18 cellular contexts compared by ENCODE assay signal in the genomic region with DNA sequence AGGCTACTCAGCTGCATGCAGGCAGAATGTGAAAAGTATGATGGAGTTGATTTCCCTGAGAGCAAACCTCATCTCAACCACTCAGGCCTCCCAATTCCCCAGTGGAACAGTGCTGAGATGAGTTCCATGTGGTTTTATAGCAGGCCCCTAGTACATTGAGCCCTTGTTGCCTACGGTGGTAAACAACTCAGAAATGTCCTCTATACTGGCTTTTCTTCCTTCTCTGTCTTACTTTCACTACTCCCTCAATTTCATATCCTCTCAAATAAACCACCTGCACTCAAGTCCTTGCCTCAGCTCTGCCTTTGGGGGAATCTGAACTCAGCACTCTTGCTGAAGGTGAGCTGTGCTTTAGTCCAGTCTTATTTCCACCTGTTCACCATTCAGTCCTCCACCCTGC.
DNase-seq lines count a peak whose midpoint lies in the region; ATAC-seq, FAIRE-seq and TF ChIP-seq lines count a peak whose summit lies in the region.
"Had no signal": no experiment of that assay in that cellular context is flagged by ENCODE, and none has a peak within 500 bp of the region (broad histone marks: within the 10 kb centered on the region; RNA-seq: fewer than 3 reads in every experiment).

No MANE protein-coding gene starts in this region.

- POLR2A ChIA-PET in GM12878 (lab: Charles Lee) = no interaction called here

- H3K27me3 ChIP-seq in GM12878 (replicated peaks in 1 of 2; ENCODE audit: control insufficient read depth in 2 of 2, insufficient read depth in 2 of 2, low read length in 1 of 2) (no peaks in the 10 kb centered on the region), GM23338 (ENCODE audit: insufficient read depth) (no peaks in the 10 kb centered on the region), gastroesophageal sphincter (no peaks in the 10 kb centered on the region)
- H3K27me3 ChIP-seq: dorsolateral prefrontal cortex, right atrium auricular region had no signal

- no peak for TF ChIP-seq CTCF in GM12878 (IDR thresholded peaks at IDR 0.05 in 2 of 3, conservative IDR thresholded peaks at IDR 0.05 in 1 of 3; ENCODE audit: control insufficient read depth in 2 of 3, extremely low read depth in 1 of 3, insufficient read depth in 1 of 3, low read depth in 3 of 3, low read length in 3 of 3)
- TF ChIP-seq CTCF in GM23338 (conservative IDR thresholded peaks at IDR 0.05; ENCODE audit: low read depth in 2 of 2) = no peak
- no peak for TF ChIP-seq CTCF in gastroesophageal sphincter (IDR thresholded peaks at IDR 0.05)

- no peak for TF ChIP-seq RAD21 in GM12878 (IDR thresholded peaks at IDR 0.05; ENCODE audit: insufficient read depth, low read depth, low read length)

- FAIRE-seq in GM12878 (lab: Jason Lieb, UNC) = peak; percentile 23

- H3K4me3 ChIP-seq in GM12878 (no peak overlapping the region), GM23338 (no peak overlapping the region), gastroesophageal sphincter (no peak overlapping the region)
- H3K4me3 ChIP-seq: dorsolateral prefrontal cortex, right atrium auricular region had no signal

- H3K79me2 ChIP-seq in GM12878 (ENCODE audit: control insufficient read depth, insufficient read depth, low read length) = no peaks in the 10 kb centered on the region
- H3K79me2 ChIP-seq in GM23338 (replicated peaks; ENCODE audit: insufficient read depth) = no peaks in the 10 kb centered on the region

- DNase-seq in GM12878 (ENCODE audit: low read depth, low spot score) = no peak
- DNase-seq in stimulated activated CD4-positive, alpha-beta T cell treated with anti-CD3 and anti-CD28 coated beads, Interleukin-4, amount 100 ng/mL, for 24 hours = no peak
- no peak for DNase-seq in GM23338 (ENCODE audit: low spot score)
- no peak for DNase-seq in Ammon's horn (ENCODE audit: low spot score)
- DNase-seq: activated CD4-positive, alpha-beta memory T cell treated with anti-CD3 and anti-CD28 coated beads for 36 hours; activated effector memory CD4-positive, alpha-beta T cell treated with Interleukin-2 at 50 U/mL for 16 hours; dorsolateral prefrontal cortex; KBM-7; NCI-H146; NCI-H69; stimulated activated CD4-positive, alpha-beta T cell treated with anti-CD3 and anti-CD28 coated beads, Interleukin-2, amount 100 ng/mL, for 48 hours; stimulated activated naive CD4-positive, alpha-beta T cell had no signal

- CTCF ChIA-PET in GM12878 (lab: Yijun Ruan, JAX) = no interaction called here

- H3K9ac ChIP-seq in GM12878 (ENCODE audit: control insufficient read depth, insufficient read depth, low read length) = no peak overlapping the region

- H3K36me3 ChIP-seq in GM12878 (ENCODE audit: control insufficient read depth in 2 of 2, insufficient read depth in 2 of 2, low read length in 1 of 2) (no peaks in the 10 kb centered on the region), GM23338 (ENCODE audit: insufficient read depth) (no peaks in the 10 kb centered on the region), gastroesophageal sphincter (no peaks in the 10 kb centered on the region)
- H3K36me3 ChIP-seq: right atrium auricular region had no signal

- H3K9me2 ChIP-seq in GM23338 (ENCODE audit: insufficient read depth) = no peaks in the 10 kb centered on the region

- no TSS peak for BruUV-seq in GM12878 (replicated peaks; lab: Mats Ljungman, UMichigan)

- no peaks in the 10 kb centered on the region for H3K4me1 Mint-ChIP-seq in GM23338

- intact Hi-C loops in GM12878 (cut with micrococcal nuclease; ENCODE audit: unreplicated experiment) = no loop called here

- H3K27ac Mint-ChIP-seq in GM23338 = no peak overlapping the region
- H3K27ac Mint-ChIP-seq: activated CD4-positive, alpha-beta memory T cell treated with anti-CD3 and anti-CD28 coated beads for 36 hours; brain had no signal

- H3K4me1 ChIP-seq in GM12878 (ENCODE audit: control insufficient read depth, insufficient read depth, low read length) = peaks cover 26% of the 10 kb centered on the region
- H3K4me1 ChIP-seq in GM23338 (ENCODE audit: insufficient read depth) = no peaks in the 10 kb centered on the region
- peaks cover 0 to 10% (median 0%) of the 10 kb centered on the region in 3 donors for H3K4me1 ChIP-seq in gastroesophageal sphincter
- H3K4me1 ChIP-seq: right atrium auricular region had no signal

- H3K9me3 Mint-ChIP-seq in GM23338 = no peaks in the 10 kb centered on the region
- H3K9me3 Mint-ChIP-seq: activated CD4-positive, alpha-beta memory T cell treated with anti-CD3 and anti-CD28 coated beads for 36 hours had no signal

- peak overlapping the region; percentile 72 for H2AFZ ChIP-seq in GM12878 (ENCODE audit: control insufficient read depth, low read depth, low read length)
- no peak overlapping the region for H2AFZ ChIP-seq in GM23338

- H3K36me3 Mint-ChIP-seq in GM23338 (ENCODE audit: low read depth) = no peaks in the 10 kb centered on the region
- H3K36me3 Mint-ChIP-seq: activated CD4-positive, alpha-beta memory T cell treated with anti-CD3 and anti-CD28 coated beads for 36 hours; brain had no signal

- SMC1A ChIA-PET in GM12878 (lab: Charles Lee; ENCODE audit: uncharacterized antibody, unreplicated experiment) = interaction anchor here (1.2 kb wide), 1 partner anchor 14 kb away, joined by 3 read pairs; no protein-coding TSS in a partner anchor

- H3K27ac ChIP-seq in GM12878 (ENCODE audit: control insufficient read depth, insufficient read depth) (no peak overlapping the region), GM23338 (ENCODE audit: low read depth) (no peak overlapping the region), gastroesophageal sphincter (no peak overlapping the region)
- H3K27ac ChIP-seq: right atrium auricular region had no signal

- H3F3A ChIP-seq in GM23338 (replicated peaks; ENCODE audit: low read depth) = no peaks in the 10 kb centered on the region

- no peak for TF ChIP-seq POLR2A in GM12878 (IDR thresholded peaks at IDR 0.05; ENCODE audit: low read depth, low read length)
- TF ChIP-seq POLR2A in gastroesophageal sphincter (IDR thresholded peaks at IDR 0.05) = no peak

- no peaks in the 10 kb centered on the region for H3K27me3 Mint-ChIP-seq in GM23338 (ENCODE audit: insufficient read depth, low read depth, poor library complexity)
- H3K27me3 Mint-ChIP-seq: activated CD4-positive, alpha-beta memory T cell treated with anti-CD3 and anti-CD28 coated beads for 36 hours; brain had no signal

- ATAC-seq in GM18499 (IDR thresholded peaks at IDR 0.05; ENCODE audit: insufficient read depth, unreplicated experiment) (peak; percentile 32), GM19463 (IDR thresholded peaks at IDR 0.05; ENCODE audit: unreplicated experiment) (peak; percentile 32), HG02938 (IDR thresholded peaks at IDR 0.05; ENCODE audit: unreplicated experiment) (peak; percentile 49), GM12878 (peak; percentile 53), GM23338 (no peak), gastroesophageal sphincter (no peak)

- in situ Hi-C loops in GM12878 (cut with MboI) = no loop called here

- H3K9me3 ChIP-seq in GM12878 (replicated peaks; ENCODE audit: control insufficient read depth, insufficient read depth, low read length) = no peaks in the 10 kb centered on the region
- no peaks in the 10 kb centered on the region for H3K9me3 ChIP-seq in gastroesophageal sphincter
- H3K9me3 ChIP-seq: right atrium auricular region had no signal

- H3K4me2 ChIP-seq in GM12878 (ENCODE audit: control insufficient read depth, insufficient read depth) (peak overlapping the region; percentile 53), GM23338 (no peak overlapping the region)

- TF ChIP-seq EP300 in GM12878 (IDR thresholded peaks at IDR 0.05; ENCODE audit: borderline replicate concordance in 1 of 2, control insufficient read depth in 1 of 2, low read depth in 2 of 2, low read length in 2 of 2) (no peak), gastroesophageal sphincter (IDR thresholded peaks at IDR 0.05) (no peak)

- no peak overlapping the region for H3K4me3 Mint-ChIP-seq in GM23338
- H3K4me3 Mint-ChIP-seq: activated CD4-positive, alpha-beta memory T cell treated with anti-CD3 and anti-CD28 coated beads for 36 hours; brain had no signal

- WGBS in GM12878 (ENCODE audit: insufficient coverage, insufficient replicate concordance, low lambda C conversion rate, missing lambda C conversion rate) = 15% methylated on average over 1 of the region's 1 CpG
- WGBS in gastroesophageal sphincter (ENCODE audit: low coverage in 1 of 2), 2 donors = 86% methylated on average over 1 of the region's 1 CpG; no CpG with 5 or more reads in 1 of the 2 donors

- H4K20me1 ChIP-seq in GM12878 (ENCODE audit: control insufficient read depth, insufficient read depth) (no peaks in the 10 kb centered on the region), GM23338 (replicated peaks; ENCODE audit: insufficient read depth) (no peaks in the 10 kb centered on the region)

- RAD21 ChIA-PET in GM12878 (lab: Charles Lee; ENCODE audit: unreplicated experiment) = no interaction called here

TF ChIP-seq in GM12878, 131 proteins besides CTCF, POLR2A, EP300 and RAD21:
- TF ChIP-seq RUNX3 (IDR thresholded peaks at IDR 0.05; ENCODE audit: low read length) (peak; percentile 12; the same call in 1 of the 2 replicates), BHLHE40 (IDR thresholded peaks at IDR 0.05; ENCODE audit: borderline replicate concordance in 1 of 2, low read depth in 2 of 2, low read length in 1 of 2) (no peak)
TF ChIP-seq in GM12878: peak in this region for 1.

TF ChIP-seq in GM23338, 12 proteins besides CTCF, POLR2A, EP300 and RAD21 (continues in another document):
- TF ChIP-seq EZH2 (IDR thresholded peaks at IDR 0.05; ENCODE audit: low read depth, unreplicated experiment) = no peak
- TF ChIP-seq EZH2phosphoT487 (IDR thresholded peaks at IDR 0.05; ENCODE audit: unreplicated experiment) = no peak
- no peak for TF ChIP-seq CREB1 (CRISPR knock-in tag; IDR thresholded peaks at IDR 0.05; ENCODE audit: low read depth)
- TF ChIP-seq ZNF331 (CRISPR knock-in tag; IDR thresholded peaks at IDR 0.05; ENCODE audit: low read depth) = no peak
- TF ChIP-seq STAT1 (IDR thresholded peaks at IDR 0.05; ENCODE audit: unreplicated experiment) = no peak
- TF ChIP-seq ZNF114 (CRISPR knock-in tag; IDR thresholded peaks at IDR 0.05) = no peak
- TF ChIP-seq POLR2AphosphoS5 (IDR thresholded peaks at IDR 0.05; ENCODE audit: low read depth) = no peak
- TF ChIP-seq NANOG (IDR thresholded peaks at IDR 0.05; ENCODE audit: borderline replicate concordance) = no peak
- TF ChIP-seq JUNB (IDR thresholded peaks at IDR 0.05; ENCODE audit: unreplicated experiment) = no peak

Comparison
In these comparisons a context has a peak if more than half of its experiments do, and no peak if none do; other contexts are left out.
1. ATAC-seq: peak in GM18499 (single experiment), GM19463 (single experiment), HG02938 (single experiment) and GM12878 (single experiment); none in GM23338 (single experiment) and gastroesophageal sphincter (single experiment).